In the genomic region with DNA sequence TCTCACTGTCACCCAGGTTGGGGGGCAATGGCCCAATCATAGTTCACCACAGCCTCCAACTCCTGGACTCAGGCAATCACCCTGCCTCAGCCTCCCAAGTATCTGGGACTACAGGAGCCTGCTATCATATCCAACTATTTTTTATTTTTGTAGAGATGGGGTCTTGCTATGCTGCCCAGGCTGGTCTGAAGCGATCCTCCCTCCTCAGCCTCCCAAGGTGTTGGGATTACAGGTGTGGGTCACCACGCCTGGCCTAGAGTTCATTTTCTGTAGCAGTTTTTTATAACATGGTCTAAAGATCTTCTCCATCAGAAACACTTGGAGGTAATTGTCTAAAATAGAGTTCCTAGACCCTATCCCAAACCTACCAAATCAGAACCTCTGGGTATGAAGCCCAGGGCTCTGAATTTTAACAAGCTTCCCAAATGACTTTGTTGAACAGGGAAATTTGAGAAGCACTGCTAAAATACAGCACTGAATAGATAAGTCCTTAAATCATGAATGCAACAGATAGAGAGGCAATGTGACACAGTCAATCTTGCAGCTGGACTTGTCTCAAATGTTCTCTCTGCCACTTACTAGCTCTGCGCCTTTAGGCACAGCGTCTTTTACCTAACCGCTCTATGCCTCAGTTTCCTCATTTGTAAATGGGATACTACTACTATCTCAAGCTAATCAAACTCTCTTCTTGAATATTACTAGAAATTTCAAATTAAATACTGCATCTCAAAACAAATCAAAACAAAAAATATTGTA, we compare ENCODE assay signal across 3 cellular contexts.
TF ChIP-seq lines count a peak whose summit lies in the region.

No MANE protein-coding gene starts in this region.

TF ChIP-seq in HEK293, 187 proteins besides CTCF, POLR2A, EP300 and RAD21:
- TF ChIP-seq, protein P1, sequence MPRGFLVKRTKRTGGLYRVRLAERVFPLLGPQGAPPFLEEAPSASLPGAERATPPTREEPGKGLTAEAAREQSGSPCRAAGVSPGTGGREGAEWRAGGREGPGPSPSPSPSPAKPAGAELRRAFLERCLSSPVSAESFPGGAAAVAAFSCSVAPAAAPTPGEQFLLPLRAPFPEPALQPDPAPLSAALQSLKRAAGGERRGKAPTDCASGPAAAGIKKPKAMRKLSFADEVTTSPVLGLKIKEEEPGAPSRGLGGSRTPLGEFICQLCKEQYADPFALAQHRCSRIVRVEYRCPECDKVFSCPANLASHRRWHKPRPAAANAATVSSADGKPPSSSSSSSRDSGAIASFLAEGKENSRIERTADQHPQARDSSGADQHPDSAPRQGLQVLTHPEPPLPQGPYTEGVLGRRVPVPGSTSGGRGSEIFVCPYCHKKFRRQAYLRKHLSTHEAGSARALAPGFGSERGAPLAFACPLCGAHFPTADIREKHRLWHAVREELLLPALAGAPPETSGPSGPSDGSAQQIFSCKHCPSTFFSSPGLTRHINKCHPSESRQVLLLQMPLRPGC (tag by site-specific recombination; IDR thresholded peaks at IDR 0.05), result no peak
- TF ChIP-seq ZNF155 (tag by site-specific recombination; IDR thresholded peaks at IDR 0.05) (no peak), ZBTB26 (tag by site-specific recombination; optimal IDR thresholded peaks at IDR 0.05) (no peak), KLF7 (tag by site-specific recombination; IDR thresholded peaks at IDR 0.05; ENCODE audit: borderline replicate concordance) (no peak), ZNF121 (tag by site-specific recombination; IDR thresholded peaks at IDR 0.05) (0 out of 2 replicates have a peak, but pooled peaks have one; percentile 34)

TF ChIP-seq in IMR-90, 13 proteins besides CTCF, POLR2A, EP300 and RAD21:
- TF ChIP-seq MAZ (IDR thresholded peaks at IDR 0.05; ENCODE audit: borderline replicate concordance, low read depth, low read length) (no peak), BHLHE40 (IDR thresholded peaks at IDR 0.05; ENCODE audit: low read depth, low read length) (no peak), CEBPB (IDR thresholded peaks at IDR 0.05; ENCODE audit: low read depth, low read length) (no peak), RCOR1 (IDR thresholded peaks at IDR 0.05; ENCODE audit: insufficient replicate concordance, low read length) (no peak), MAFK (IDR thresholded peaks at IDR 0.05; ENCODE audit: low read depth, low read length) (no peak), NFE2L2 (IDR thresholded peaks at IDR 0.05; ENCODE audit: low read depth, low read length) (no peak), CHD1 (IDR thresholded peaks at IDR 0.05; ENCODE audit: low read depth, low read length) (no peak), MXI1 (IDR thresholded peaks at IDR 0.05; ENCODE audit: borderline replicate concordance, low read depth, low read length) (no peak), USF2 (IDR thresholded peaks at IDR 0.05; ENCODE audit: low read depth, low read length) (no peak), SMC3 (IDR thresholded peaks at IDR 0.05; ENCODE audit: low read depth, low read length) (no peak), FOS (IDR thresholded peaks at IDR 0.05; ENCODE audit: low read depth, low read length) (no peak)
- TF ChIP-seq, protein P2, sequence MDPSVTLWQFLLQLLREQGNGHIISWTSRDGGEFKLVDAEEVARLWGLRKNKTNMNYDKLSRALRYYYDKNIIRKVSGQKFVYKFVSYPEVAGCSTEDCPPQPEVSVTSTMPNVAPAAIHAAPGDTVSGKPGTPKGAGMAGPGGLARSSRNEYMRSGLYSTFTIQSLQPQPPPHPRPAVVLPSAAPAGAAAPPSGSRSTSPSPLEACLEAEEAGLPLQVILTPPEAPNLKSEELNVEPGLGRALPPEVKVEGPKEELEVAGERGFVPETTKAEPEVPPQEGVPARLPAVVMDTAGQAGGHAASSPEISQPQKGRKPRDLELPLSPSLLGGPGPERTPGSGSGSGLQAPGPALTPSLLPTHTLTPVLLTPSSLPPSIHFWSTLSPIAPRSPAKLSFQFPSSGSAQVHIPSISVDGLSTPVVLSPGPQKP (IDR thresholded peaks at IDR 0.05; ENCODE audit: borderline replicate concordance, low read depth, low read length), result no peak

TF ChIP-seq in H1, 55 proteins besides CTCF, POLR2A, EP300 and RAD21:
- 0 out of 2 replicates have a peak, but pooled peaks have one; percentile 43 for TF ChIP-seq KDM1A (IDR thresholded peaks at IDR 0.05; ENCODE audit: borderline replicate concordance, low read length)
- TF ChIP-seq ZNF274 (IDR thresholded peaks at IDR 0.05; ENCODE audit: borderline replicate concordance, extremely low read depth, low read length), result no peak
